Comparison of ENCODE assay signal across 8 cellular contexts in the genomic region with DNA sequence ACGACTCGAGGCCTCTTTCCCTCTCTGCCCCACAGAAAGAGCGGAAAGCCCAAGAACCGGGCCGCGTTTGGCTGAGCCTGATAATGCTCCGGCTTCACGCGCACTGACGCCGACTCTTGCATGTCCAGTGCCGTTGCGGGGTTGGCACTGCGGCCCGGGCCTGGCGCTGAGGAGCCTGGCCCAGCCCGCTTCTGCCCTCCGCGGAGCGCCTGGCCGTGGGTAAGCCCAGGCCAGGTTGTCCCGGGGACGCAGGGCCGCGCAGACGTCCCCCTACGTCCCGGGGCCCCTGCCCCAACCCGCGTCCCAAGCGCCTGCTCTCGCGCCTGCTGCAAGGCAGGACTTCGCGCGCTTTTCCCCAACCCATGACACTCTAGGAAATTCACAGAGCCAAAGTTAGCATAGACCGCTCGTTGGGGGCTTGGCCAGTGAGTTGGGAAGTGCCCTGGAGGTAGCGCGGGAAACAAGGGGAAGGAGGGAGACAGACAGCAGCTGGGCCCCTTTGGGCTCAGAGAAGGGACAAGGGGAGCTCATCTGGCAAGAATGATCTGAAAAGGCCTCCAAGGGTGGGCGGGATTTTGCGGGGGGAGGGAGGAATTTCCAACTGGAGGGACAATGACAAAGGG. TPM values are rescaled to one million over a fixed set of nuclear protein-coding genes. Genes with fewer than 3 reads are reported as not detected.
DNase-seq lines count a peak whose midpoint lies in the region; ATAC-seq and TF ChIP-seq lines count a peak whose summit lies in the region.

No MANE protein-coding gene starts in this region.

- no peaks in the 10 kb centered on the region for H3K27me3 Mint-ChIP-seq in CD4-positive, alpha-beta T cell

- no peak for DNase-seq in CD4-positive, alpha-beta T cell
- no peak for DNase-seq in cardiac fibroblast (ENCODE audit: low read depth in 2 of 2)
- peak; percentile 27 for DNase-seq in medulla oblongata (ENCODE audit: extremely low spot score)
- no peak for DNase-seq in vagina (ENCODE audit: extremely low spot score in 2 of 2)
- DNase-seq in NCI-H2171 treated with DMSO at 0.1 percent for 48 hours (lab: John Stamatoyannopoulos, UW): no peak
- DNase-seq in ACHN: no peak

- intact Hi-C loops in CD4-positive, alpha-beta T cell (cut with DNase I, micrococcal nuclease): loop anchor here in 1 of 2 experiments (5.0 to 10.0 kb wide), 3 partner anchors 424 to 1288 kb away; a partner anchor contains a TSS
- intact Hi-C loops in vagina (cut with DNase I): no loop called here

- no peaks in the 10 kb centered on the region for H3K9me3 Mint-ChIP-seq in CD4-positive, alpha-beta T cell

- peak overlapping the region; percentile 100 for H3K4me3 Mint-ChIP-seq in CD4-positive, alpha-beta T cell

- CTCF ChIA-PET in CD4-positive, alpha-beta T cell (lab: Charles Lee): no interaction called here

- POLR2A ChIA-PET in CD4-positive, alpha-beta T cell (lab: Charles Lee): no interaction called here

- no peak for ATAC-seq in CD4-positive, alpha-beta T cell (ENCODE audit: poor library complexity)
- peak; percentile 3 for ATAC-seq in HG02981 (IDR thresholded peaks at IDR 0.05; ENCODE audit: unreplicated experiment)
- ATAC-seq in HG03571 (IDR thresholded peaks at IDR 0.05; ENCODE audit: unreplicated experiment): no peak

- in situ Hi-C loops in ACHN (cut with HindIII; ENCODE audit: low pct_ligation_motif_present, low pct_unique_long_range_greater_than_20kb, low sequenced_read_pairs): no loop called here

- H3K4me1 Mint-ChIP-seq in CD4-positive, alpha-beta T cell (ENCODE audit: low read depth): peaks cover 33% of the 10 kb centered on the region

- H3K36me3 ChIP-seq in vagina: peaks cover 0 to 7% of the 10 kb centered on the region in 2 donors

- peaks cover 25% of the 10 kb centered on the region for H3K36me3 Mint-ChIP-seq in CD4-positive, alpha-beta T cell (ENCODE audit: low read depth)

- peaks cover 32% of the 10 kb centered on the region for H3K4me1 ChIP-seq in vagina

- no peak overlapping the region for H3K27ac ChIP-seq in CD4-positive, alpha-beta T cell (ENCODE audit: low read depth, low read length)
- no peak overlapping the region for H3K27ac ChIP-seq in vagina

- H3K4me3 ChIP-seq in cardiac fibroblast (replicated peaks in 1 of 2; ENCODE audit: low read depth in 2 of 2, low read length in 2 of 2) (peak overlapping the region; percentile 89 to 94), vagina (peak overlapping the region; percentile 77 to 99)

- H3K27me3 ChIP-seq in CD4-positive, alpha-beta T cell (ENCODE audit: control insufficient read depth, insufficient read depth, low read length): no peaks in the 10 kb centered on the region
- no peaks in the 10 kb centered on the region for H3K27me3 ChIP-seq in vagina

- no peaks in the 10 kb centered on the region for H3K9me3 ChIP-seq in CD4-positive, alpha-beta T cell (ENCODE audit: control insufficient read depth, low read length)
- H3K9me3 ChIP-seq in vagina: no peaks in the 10 kb centered on the region

- H3K27ac Mint-ChIP-seq in CD4-positive, alpha-beta T cell: peak overlapping the region; percentile 94

- TF ChIP-seq CTCF in CD4-positive, alpha-beta T cell (IDR thresholded peaks at IDR 0.05): no peak
- TF ChIP-seq CTCF in cardiac fibroblast (IDR thresholded peaks at IDR 0.05; ENCODE audit: low read depth, low read length): no peak
- no peak for TF ChIP-seq CTCF in vagina (IDR thresholded peaks at IDR 0.05)

- no peak for TF ChIP-seq POLR2A in vagina (IDR thresholded peaks at IDR 0.05)

RNA-seq across cellular contexts. Expression of a gene that starts 0.6 kb away (rescaled TPM):
- 10 to 100 TPM; 84.2 to 88.0 TPM for total RNA-seq in CD4-positive, alpha-beta T cell
- 98.7 TPM for total RNA-seq in vagina
